25 cellular contexts compared by ENCODE assay signal in the genomic region with DNA sequence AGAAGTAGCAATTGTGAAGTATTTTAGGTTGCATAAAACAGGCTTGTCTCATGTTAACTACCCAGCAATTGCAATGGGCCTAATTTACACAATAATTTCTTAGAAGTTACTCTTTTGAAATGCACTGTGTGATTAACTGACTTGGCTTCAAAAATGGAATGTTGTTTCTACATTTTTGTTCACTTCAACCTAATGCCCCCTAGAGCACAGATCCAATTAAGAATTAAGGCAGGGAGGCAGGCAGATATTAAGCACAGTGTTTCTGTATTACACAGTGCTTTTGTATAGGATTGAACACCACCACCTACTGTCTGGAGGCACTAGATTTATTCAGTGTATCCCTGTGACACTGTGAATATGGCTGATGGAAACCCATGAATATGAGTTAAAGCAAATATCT.
A peak's percentile ranks its signal among the peaks of the same experiment; 100 is the strongest.
DNase-seq lines count a peak whose midpoint lies in the region; ATAC-seq and TF ChIP-seq lines count a peak whose summit lies in the region.
"Had no signal": no experiment of that assay in that cellular context is flagged by ENCODE, and none has a peak within 500 bp of the region (broad histone marks: within the 10 kb centered on the region; RNA-seq: fewer than 3 reads in every experiment).

No MANE protein-coding gene starts in this region.

- peak overlapping the region; percentile 84 for H3K27ac ChIP-seq in HUES64 (ENCODE audit: low read depth, low read length)
- no peak overlapping the region for H3K27ac ChIP-seq in dorsolateral prefrontal cortex
- H3K27ac ChIP-seq in testis, result no peak overlapping the region
- H3K27ac ChIP-seq: esophagus squamous epithelium, hepatocyte, psoas muscle, SK-N-MC, upper lobe of left lung had no signal

- TF ChIP-seq CTCF in dorsolateral prefrontal cortex (IDR thresholded peaks at IDR 0.05 in 54 of 56, conservative IDR thresholded peaks at IDR 0.05 in 2 of 56; ENCODE audit: low read depth in 1 of 56, partially characterized antibody in 56 of 56), result no peak
- no peak for TF ChIP-seq CTCF in testis (IDR thresholded peaks at IDR 0.05)

- no peak overlapping the region; the same call in 1 of the 2 replicates for H3K4me3 ChIP-seq in HUES64 (ENCODE audit: low read length)
- H3K4me3 ChIP-seq in adipocyte (ENCODE audit: low read length), result no peak overlapping the region
- H3K4me3 ChIP-seq in dorsolateral prefrontal cortex, result no peak overlapping the region
- no peak overlapping the region for H3K4me3 ChIP-seq in testis
- H3K4me3 ChIP-seq: esophagus squamous epithelium, hepatocyte, psoas muscle, SK-N-MC, upper lobe of left lung had no signal

- no peaks in the 10 kb centered on the region for H3K9me3 ChIP-seq in HUES64 (ENCODE audit: insufficient read depth, low read depth, low read length)
- H3K9me3 ChIP-seq in adipocyte (ENCODE audit: control insufficient read depth, low read length), result no peaks in the 10 kb centered on the region
- H3K9me3 ChIP-seq in testis, result no peaks in the 10 kb centered on the region
- H3K9me3 ChIP-seq: esophagus squamous epithelium, psoas muscle, upper lobe of left lung had no signal

- no peaks in the 10 kb centered on the region for H3K36me3 ChIP-seq in HUES64 (ENCODE audit: insufficient read depth, low read length)
- H3K36me3 ChIP-seq in adipocyte (ENCODE audit: control insufficient read depth, insufficient read depth, low read length, severe bottlenecking), result no peaks in the 10 kb centered on the region
- no peaks in the 10 kb centered on the region for H3K36me3 ChIP-seq in testis (ENCODE audit: low read depth, missing control alignments)
- H3K36me3 ChIP-seq: esophagus squamous epithelium, upper lobe of left lung had no signal

- H3K27me3 ChIP-seq in HUES64 (ENCODE audit: insufficient read depth, low read length) (no peaks in the 10 kb centered on the region), adipocyte (replicated peaks; ENCODE audit: control insufficient read depth, insufficient read depth, low read length) (no peaks in the 10 kb centered on the region), dorsolateral prefrontal cortex (no peaks in the 10 kb centered on the region), testis (no peaks in the 10 kb centered on the region)
- H3K27me3 ChIP-seq: esophagus squamous epithelium, hepatocyte, upper lobe of left lung had no signal

- intact Hi-C loops in dorsolateral prefrontal cortex (cut with DNase I), result no loop called here
- intact Hi-C loops in testis (cut with DNase I; ENCODE audit: low total_unique reads), result no loop called here

- TF ChIP-seq POLR2A in testis (IDR thresholded peaks at IDR 0.05), result no peak

- H3K9ac ChIP-seq in HUES64 (ENCODE audit: low read depth, low read length) (no peak overlapping the region), adipocyte (ENCODE audit: low read length) (no peak overlapping the region)

- H3K4me1 ChIP-seq in HUES64 (ENCODE audit: insufficient read depth, low read length), result peaks cover 86% of the 10 kb centered on the region
- peaks cover 16% of the 10 kb centered on the region for H3K4me1 ChIP-seq in adipocyte (ENCODE audit: control insufficient read depth, insufficient read depth, low read length)
- H3K4me1 ChIP-seq in testis, result no peaks in the 10 kb centered on the region
- H3K4me1 ChIP-seq: esophagus squamous epithelium, upper lobe of left lung had no signal

- no peak for ATAC-seq in HG03460 (IDR thresholded peaks at IDR 0.05; ENCODE audit: unreplicated experiment)
- ATAC-seq: CD8-positive, alpha-beta T cell; natural killer cell treated with Interleukin-12 subunit alpha and Interleukin-12 subunit beta and Interleukin-15 and Interleukin-18, amount 100 ng/mL, for 72 hours; psoas muscle; stimulated activated memory B cell treated with anti-CD40 and anti-IgM and Interleukin-4, amounts not matched to agents 10 μg/mL and 1 μg/mL and 100 μg/mL, for 72 hours had no signal

- DNase-seq in NCI-H748 (lab: John Stamatoyannopoulos, UW; ENCODE audit: unreplicated experiment) (peak; percentile 28), NCI-H748 treated with DMSO at 0.1 percent for 48 hours (lab: John Stamatoyannopoulos, UW) (no peak), adipocyte (ENCODE audit: low read depth) (peak; percentile 35), renal cortical epithelial cell (ENCODE audit: low read depth) (peak; percentile 7), dorsolateral prefrontal cortex (no peak), testis (no peak)
- DNase-seq: 8988T; activated CD4-positive, alpha-beta T cell treated with anti-CD3 and anti-CD28 coated beads, Interleukin-2, amount 50 U/mL, for 4 hours; activated T-cell treated with anti-CD3 and anti-CD28 coated beads, Interleukin-2, amount 50 U/mL, for 24 hours; CD8-positive, alpha-beta T cell; esophagus squamous epithelium; GF-D8; KBM-7; kidney glomerular epithelial cell; mesenchymal stem cell; NCI-H226; psoas muscle; stimulated activated CD4-positive, alpha-beta T cell treated with anti-CD3 and anti-CD28 coated beads, Interleukin-12 subunit alpha, Interleukin-12 subunit beta, amount 100 ng/mL, for 4 hours; upper lobe of left lung had no signal

Comparison
In these comparisons a context has a peak if more than half of its experiments do, and no peak if none do; other contexts are left out.
1. DNase-seq: peak in NCI-H748 (single experiment), adipocyte (single experiment) and renal cortical epithelial cell (single experiment); none in NCI-H748 treated with DMSO at 0.1 percent for 48 hours (single experiment), dorsolateral prefrontal cortex (0 of 10) and testis (single experiment).